In genomic region chr14:28773917-28774691, GRCh38 we compare ENCODE assay signal across 1 cellular context.
TF ChIP-seq lines count a peak whose summit lies in the region.

No MANE protein-coding gene starts in this region.

TF ChIP-seq in HepG2, 621 proteins besides CTCF, POLR2A, EP300 and RAD21 (continued from another document):
- TF ChIP-seq ZNF687 (CRISPR knock-in tag; IDR thresholded peaks at IDR 0.05) (peak; percentile 26; the same call in 1 of the 2 replicates), AGO2 (optimal IDR thresholded peaks at IDR 0.05; ENCODE audit: low read depth, low read length) (no peak), ZNF678 (CRISPR knock-in tag; IDR thresholded peaks at IDR 0.05) (no peak), ZNF839 (CRISPR knock-in tag; IDR thresholded peaks at IDR 0.05; ENCODE audit: borderline replicate concordance) (no peak), ZNF17 (CRISPR knock-in tag; IDR thresholded peaks at IDR 0.05) (no peak), ZNF205 (CRISPR knock-in tag; IDR thresholded peaks at IDR 0.05) (no peak), HDAC6 (IDR thresholded peaks at IDR 0.05; ENCODE audit: low read depth, low read length) (no peak), IRX3 (CRISPR knock-in tag; IDR thresholded peaks at IDR 0.05; ENCODE audit: borderline replicate concordance, low read depth) (no peak), SP2 (CRISPR knock-in tag; IDR thresholded peaks at IDR 0.05) (no peak), MAX (IDR thresholded peaks at IDR 0.05) (no peak), ZNF563 (CRISPR knock-in tag; IDR thresholded peaks at IDR 0.05) (no peak), FLYWCH1 (CRISPR knock-in tag; IDR thresholded peaks at IDR 0.05) (no peak), ATF7 (IDR thresholded peaks at IDR 0.05) (no peak), ATF7 (CRISPR knock-in tag; IDR thresholded peaks at IDR 0.05) (no peak), SETDB1 (CRISPR knock-in tag; IDR thresholded peaks at IDR 0.05; ENCODE audit: borderline replicate concordance) (no peak), MIXL1 (CRISPR knock-in tag; IDR thresholded peaks at IDR 0.05) (no peak), ZNF282 (IDR thresholded peaks at IDR 0.05; ENCODE audit: partially characterized antibody) (no peak), ZSCAN5A (CRISPR knock-in tag; IDR thresholded peaks at IDR 0.05; ENCODE audit: borderline replicate concordance) (no peak), ARHGAP35 (CRISPR knock-in tag; IDR thresholded peaks at IDR 0.05; ENCODE audit: borderline replicate concordance) (no peak), HIVEP1 (CRISPR knock-in tag; IDR thresholded peaks at IDR 0.05) (0 out of 2 replicates have a peak, but pooled peaks have one; percentile 59), ZNF766 (CRISPR knock-in tag; IDR thresholded peaks at IDR 0.05; ENCODE audit: borderline replicate concordance) (no peak), PTBP1 (IDR thresholded peaks at IDR 0.05; ENCODE audit: low read depth, low read length, poor library complexity, severe bottlenecking) (no peak), ZNF441 (CRISPR knock-in tag; IDR thresholded peaks at IDR 0.05; ENCODE audit: borderline replicate concordance) (no peak), STAG1 (CRISPR knock-in tag; IDR thresholded peaks at IDR 0.05) (peak; percentile 27; the same call in 1 of the 2 replicates), ZNF790 (CRISPR knock-in tag; IDR thresholded peaks at IDR 0.05; ENCODE audit: borderline replicate concordance) (no peak), ERF (CRISPR knock-in tag; IDR thresholded peaks at IDR 0.05) (no peak), PBX3 (CRISPR knock-in tag; IDR thresholded peaks at IDR 0.05; ENCODE audit: borderline replicate concordance) (no peak), ZNF414 (CRISPR knock-in tag; IDR thresholded peaks at IDR 0.05) (0 out of 2 replicates have a peak, but pooled peaks have one; percentile 24), FOXO1 (CRISPR knock-in tag; IDR thresholded peaks at IDR 0.05) (no peak), DRAP1 (CRISPR knock-in tag; IDR thresholded peaks at IDR 0.05) (no peak), ZNF788 (CRISPR knock-in tag; IDR thresholded peaks at IDR 0.05; ENCODE audit: borderline replicate concordance) (no peak), ELK4 (CRISPR knock-in tag; IDR thresholded peaks at IDR 0.05; ENCODE audit: borderline replicate concordance) (no peak), FOXO4 (CRISPR knock-in tag; conservative IDR thresholded peaks at IDR 0.05) (0 out of 2 replicates have a peak, but pooled peaks have one; percentile 72), ZSCAN31 (CRISPR knock-in tag; IDR thresholded peaks at IDR 0.05; ENCODE audit: low read depth) (no peak), ZBTB7B (CRISPR knock-in tag; IDR thresholded peaks at IDR 0.05) (no peak), THAP11 (CRISPR knock-in tag; IDR thresholded peaks at IDR 0.05) (no peak), ZNF724P (CRISPR knock-in tag; IDR thresholded peaks at IDR 0.05; ENCODE audit: borderline replicate concordance) (no peak)
TF ChIP-seq in HepG2: peak in this region for 5.
